ENCODE assay signal across 8 cellular contexts in genomic region chr3:98521897-98522537, GRCh38. TPM values are rescaled to one million over a fixed set of nuclear protein-coding genes. Genes with fewer than 3 reads are reported as not detected.
DNase-seq lines count a peak whose midpoint lies in the region; ATAC-seq and TF ChIP-seq lines count a peak whose summit lies in the region.

No MANE protein-coding gene starts in this region.

- peak overlapping the region; percentile 84 for H2BK5ac ChIP-seq in trophoblast cell (ENCODE audit: low read depth, low read length, poor library complexity)

- WGBS in trophoblast cell (ENCODE audit: extremely low coverage, insufficient coverage, insufficient read length) = no CpG with 5 or more reads among the region's 16 CpGs

- H2BK120ac ChIP-seq in trophoblast cell (ENCODE audit: insufficient read depth, low read length, poor library complexity) = peak overlapping the region; percentile 79

- H4K91ac ChIP-seq in trophoblast cell (ENCODE audit: low read depth, low read length) = peak overlapping the region; percentile 71

- peaks cover 41% of the 10 kb centered on the region for H3K4me1 ChIP-seq in CD8-positive, alpha-beta memory T cell (ENCODE audit: insufficient read depth, low read length)
- H3K4me1 ChIP-seq in RWPE2 (ENCODE audit: insufficient read depth, poor library complexity, severe bottlenecking) (peaks cover 18% of the 10 kb centered on the region), trophoblast cell (ENCODE audit: control insufficient read depth in 1 of 2, insufficient read depth in 2 of 2, low read length in 2 of 2) (peaks cover 3% of the 10 kb centered on the region in 2 experiments), vagina (peaks cover 42% of the 10 kb centered on the region)

- H3K36me3 ChIP-seq in CD8-positive, alpha-beta memory T cell (ENCODE audit: insufficient read depth, low read length) = peaks cover 23% of the 10 kb centered on the region
- H3K36me3 ChIP-seq in RWPE2 (ENCODE audit: low read depth) = peaks cover 44% of the 10 kb centered on the region
- peaks cover 2 to 3% of the 10 kb centered on the region in 2 experiments for H3K36me3 ChIP-seq in trophoblast cell (ENCODE audit: control insufficient read depth in 1 of 2, insufficient read depth in 2 of 2, low read length in 2 of 2)
- H3K36me3 ChIP-seq in vagina = peaks cover 0 to 16% of the 10 kb centered on the region in 2 donors

- peak overlapping the region; percentile 90 to 99 (median 96) for H3K4me3 Mint-ChIP-seq in CD8-positive, alpha-beta memory T cell
- H3K4me3 Mint-ChIP-seq in activated naive CD8-positive, alpha-beta T cell treated with anti-CD3 and anti-CD28 coated beads for 36 hours = peak overlapping the region; percentile 93

- H3K36me3 Mint-ChIP-seq in CD8-positive, alpha-beta memory T cell = peaks cover 4 to 54% (median 29%) of the 10 kb centered on the region in 3 donors
- H3K36me3 Mint-ChIP-seq in activated naive CD8-positive, alpha-beta T cell treated with anti-CD3 and anti-CD28 coated beads for 36 hours = peaks cover 54% of the 10 kb centered on the region

- TF ChIP-seq CTCF in RWPE2 (IDR thresholded peaks at IDR 0.05; ENCODE audit: poor library complexity, severe bottlenecking) (no peak), vagina (IDR thresholded peaks at IDR 0.05) (no peak)

- no peak for TF ChIP-seq POLR2A in vagina (IDR thresholded peaks at IDR 0.05)

- H3K27ac ChIP-seq in CD8-positive, alpha-beta memory T cell (ENCODE audit: low read depth, low read length) = peak overlapping the region; percentile 95
- peak overlapping the region; percentile 77 for H3K27ac ChIP-seq in RWPE2 (ENCODE audit: poor library complexity, severe bottlenecking)
- H3K27ac ChIP-seq in trophoblast cell (ENCODE audit: low read depth, low read length) = peak overlapping the region; percentile 84
- H3K27ac ChIP-seq in vagina = peak overlapping the region; percentile 91

- H2BK12ac ChIP-seq in trophoblast cell (ENCODE audit: low read length) = no peak overlapping the region

- peak overlapping the region; percentile 38 for H3K18ac ChIP-seq in trophoblast cell (ENCODE audit: low read length)

- peak overlapping the region; percentile 95 for H2AFZ ChIP-seq in trophoblast cell (ENCODE audit: insufficient read depth, low read length, poor library complexity)

- peaks cover 2% of the 10 kb centered on the region for H3K79me2 ChIP-seq in trophoblast cell (ENCODE audit: control insufficient read depth, insufficient read depth, low read length, poor library complexity)

- H3K4ac ChIP-seq in trophoblast cell (ENCODE audit: low read depth, low read length) = peak overlapping the region; percentile 46

- H3K9me3 ChIP-seq in CD8-positive, alpha-beta memory T cell (ENCODE audit: low read length) = no peaks in the 10 kb centered on the region
- no peaks in the 10 kb centered on the region for H3K9me3 ChIP-seq in RWPE2 (ENCODE audit: severe bottlenecking)
- no peaks in the 10 kb centered on the region for H3K9me3 ChIP-seq in trophoblast cell (ENCODE audit: insufficient read depth, low read depth, low read length)
- no peaks in the 10 kb centered on the region for H3K9me3 ChIP-seq in vagina

- peak overlapping the region; percentile 72 to 99 (median 96) for H3K27ac Mint-ChIP-seq in CD8-positive, alpha-beta memory T cell
- peak overlapping the region; percentile 92 for H3K27ac Mint-ChIP-seq in activated naive CD8-positive, alpha-beta T cell treated with anti-CD3 and anti-CD28 coated beads for 36 hours

- no peak overlapping the region for H2AK5ac ChIP-seq in trophoblast cell (ENCODE audit: low read length)

- H3K4me3 ChIP-seq in CD8-positive, alpha-beta memory T cell (ENCODE audit: low read length) = peak overlapping the region; percentile 90
- H3K4me3 ChIP-seq in RWPE2 (ENCODE audit: severe bottlenecking) (peak overlapping the region; percentile 98), trophoblast cell (ENCODE audit: low read depth, low read length) (peak overlapping the region; percentile 94), vagina (peak overlapping the region; percentile 52 to 74)

- peak; percentile 35 to 66 (median 45) for DNase-seq in CD8-positive, alpha-beta memory T cell
- peak; percentile 42 for DNase-seq in RWPE2 (ENCODE audit: low spot score)
- peak; percentile 52 for DNase-seq in activated naive CD8-positive, alpha-beta T cell treated with anti-CD3 and anti-CD28 coated beads for 36 hours
- no peak for DNase-seq in Right ventricle myocardium superior
- peak; percentile 59 to 78 for DNase-seq in trophoblast cell
- no peak for DNase-seq in vagina (ENCODE audit: extremely low spot score in 2 of 2)

- no peaks in the 10 kb centered on the region for H3K27me3 ChIP-seq in CD8-positive, alpha-beta memory T cell (ENCODE audit: insufficient read depth, low read length, poor library complexity, severe bottlenecking)
- H3K27me3 ChIP-seq in RWPE2 (ENCODE audit: insufficient read depth, poor library complexity, severe bottlenecking) (no peaks in the 10 kb centered on the region), trophoblast cell (ENCODE audit: insufficient read depth, low read length) (no peaks in the 10 kb centered on the region), vagina (no peaks in the 10 kb centered on the region)

- no peak overlapping the region for H3K23ac ChIP-seq in trophoblast cell (ENCODE audit: low read length)

- no peaks in the 10 kb centered on the region for H3K9me3 Mint-ChIP-seq in CD8-positive, alpha-beta memory T cell
- H3K9me3 Mint-ChIP-seq in activated naive CD8-positive, alpha-beta T cell treated with anti-CD3 and anti-CD28 coated beads for 36 hours = peaks cover 3% of the 10 kb centered on the region

- ATAC-seq in GM19467 (IDR thresholded peaks at IDR 0.05; ENCODE audit: unreplicated experiment) = peak; percentile 33
- ATAC-seq in HG03571 (IDR thresholded peaks at IDR 0.05; ENCODE audit: unreplicated experiment) = peak; percentile 38
- ATAC-seq in RWPE2 (ENCODE audit: low read depth) = peak; percentile 73
- peak; percentile 67 for ATAC-seq in Right ventricle myocardium superior (ENCODE audit: poor library complexity)

- H3K79me1 ChIP-seq in trophoblast cell (ENCODE audit: low read length) = peaks cover 4% of the 10 kb centered on the region

- H4K12ac ChIP-seq in trophoblast cell (ENCODE audit: low read depth, low read length) = peak overlapping the region; percentile 80

- POLR2A ChIA-PET in CD8-positive, alpha-beta memory T cell (lab: Charles Lee) = interaction anchor here (1.0 to 4.9 kb wide), 14 partner anchors 9 to 71 kb away, joined by 4 to 105 read pairs (median 8); partner anchors contain the start of genes CPOX and GPR15

- CTCF ChIA-PET in CD8-positive, alpha-beta memory T cell (lab: Charles Lee) = interaction anchor here (0.9 to 4.4 kb wide), 9 partner anchors 10 to 80 kb away, joined by 3 to 28 read pairs (median 6); partner anchors contain the start of genes CPOX and GPR15

- H3K14ac ChIP-seq in trophoblast cell (ENCODE audit: low read length) = peak overlapping the region; percentile 86

- H3K4me1 Mint-ChIP-seq in CD8-positive, alpha-beta memory T cell = peaks cover 57 to 82% (median 80%) of the 10 kb centered on the region in 3 donors
- H3K4me1 Mint-ChIP-seq in activated naive CD8-positive, alpha-beta T cell treated with anti-CD3 and anti-CD28 coated beads for 36 hours = peaks cover 48% of the 10 kb centered on the region

- no peaks in the 10 kb centered on the region for H3K27me3 Mint-ChIP-seq in CD8-positive, alpha-beta memory T cell
- peaks cover 3% of the 10 kb centered on the region for H3K27me3 Mint-ChIP-seq in activated naive CD8-positive, alpha-beta T cell treated with anti-CD3 and anti-CD28 coated beads for 36 hours

- H3K4me2 ChIP-seq in trophoblast cell (ENCODE audit: low read length) = peak overlapping the region; percentile 69

- intact Hi-C loops in Right ventricle myocardium superior (cut with DNase I) = no loop called here
- intact Hi-C loops in vagina (cut with DNase I) = no loop called here

- peak overlapping the region; percentile 83 for H4K8ac ChIP-seq in trophoblast cell (ENCODE audit: low read depth, low read length)

- H3K9ac ChIP-seq in trophoblast cell (ENCODE audit: low read length) = peak overlapping the region; percentile 93

RNA-seq across cellular contexts. Expression of gene CLDND1, which starts 0.7 kb away (rescaled TPM):
- 100 to 1,000 TPM; 299 to 315 TPM for total RNA-seq in CD8-positive, alpha-beta memory T cell
- polyA plus RNA-seq in CD8-positive, alpha-beta memory T cell = 210 TPM
- total RNA-seq in activated naive CD8-positive, alpha-beta T cell treated with anti-CD3 and anti-CD28 coated beads for 36 hours = 100 to 1,000 TPM; 196 to 204 TPM
- 72.5 TPM for total RNA-seq in Right ventricle myocardium superior
- 111 and 117 TPM in 2 replicates for polyA plus RNA-seq in trophoblast cell (2013)
- total RNA-seq in vagina = 158 TPM

RNA-seq across cellular contexts. Expression of gene GPR15, which starts 9.8 kb away (rescaled TPM):
- 10 to 100 TPM; 15.6 to 17.0 TPM for total RNA-seq in CD8-positive, alpha-beta memory T cell
- polyA plus RNA-seq in CD8-positive, alpha-beta memory T cell = 7.7 TPM
- 1 to 10 TPM in 1 of 2 experiments, under 1 TPM in 1; 0.52 to 1.0 TPM for total RNA-seq in activated naive CD8-positive, alpha-beta T cell treated with anti-CD3 and anti-CD28 coated beads for 36 hours
- total RNA-seq in Right ventricle myocardium superior (not detected), vagina (1.2 TPM)
- polyA plus RNA-seq in trophoblast cell (2013) = not detected in 2 replicates

RNA-seq across cellular contexts. Expression of gene OR5K2, which starts 24.5 kb away (rescaled TPM):
- total RNA-seq in CD8-positive, alpha-beta memory T cell = not detected
- not detected for polyA plus RNA-seq in CD8-positive, alpha-beta memory T cell
- not detected for total RNA-seq in activated naive CD8-positive, alpha-beta T cell treated with anti-CD3 and anti-CD28 coated beads for 36 hours
- total RNA-seq in Right ventricle myocardium superior (not detected), vagina (not detected)
- polyA plus RNA-seq in trophoblast cell (2013) = not detected in 2 replicates

RNA-seq across cellular contexts. Expression of gene OR5K1, which starts 59.0 kb away (rescaled TPM):
- total RNA-seq in CD8-positive, alpha-beta memory T cell = not detected
- not detected for polyA plus RNA-seq in CD8-positive, alpha-beta memory T cell
- total RNA-seq in activated naive CD8-positive, alpha-beta T cell treated with anti-CD3 and anti-CD28 coated beads for 36 hours = not detected
- total RNA-seq in Right ventricle myocardium superior (not detected), vagina (not detected)
- polyA plus RNA-seq in trophoblast cell (2013) = not detected in 2 replicates

Comparison
In these comparisons a context has a peak if more than half of its experiments do, and no peak if none do; other contexts are left out.
1. DNase-seq: peak in CD8-positive, alpha-beta memory T cell (5 of 5), RWPE2 (single experiment), activated naive CD8-positive, alpha-beta T cell treated with anti-CD3 and anti-CD28 coated beads for 36 hours (single experiment) and trophoblast cell (2 of 2); none in Right ventricle myocardium superior (single experiment) and vagina (0 of 2).
2. Peak in every context shown above with its lines, with median percentiles within 50 percentile points of each other: H3K27ac ChIP-seq, H3K4me3 ChIP-seq and ATAC-seq.